In genomic region chr17:32159586-32160438, GRCh38 we compare ENCODE assay signal across 2 cellular contexts.
TF ChIP-seq lines count a peak whose summit lies in the region.

No MANE protein-coding gene starts in this region.

TF ChIP-seq in GM23338, 12 proteins besides CTCF, POLR2A, EP300 and RAD21:
- TF ChIP-seq ZNF462 (CRISPR knock-in tag; IDR thresholded peaks at IDR 0.05) (no peak), CREB1 (CRISPR knock-in tag; IDR thresholded peaks at IDR 0.05; ENCODE audit: low read depth) (no peak), ZNF331 (CRISPR knock-in tag; IDR thresholded peaks at IDR 0.05; ENCODE audit: low read depth) (no peak), ZNF114 (CRISPR knock-in tag; IDR thresholded peaks at IDR 0.05) (no peak), POLR2AphosphoS5 (IDR thresholded peaks at IDR 0.05; ENCODE audit: low read depth) (no peak), REST (IDR thresholded peaks at IDR 0.05; ENCODE audit: unreplicated experiment) (no peak), EZH2 (IDR thresholded peaks at IDR 0.05; ENCODE audit: low read depth, unreplicated experiment) (no peak), JUNB (IDR thresholded peaks at IDR 0.05; ENCODE audit: unreplicated experiment) (no peak), ETS1 (IDR thresholded peaks at IDR 0.05) (no peak), NANOG (IDR thresholded peaks at IDR 0.05; ENCODE audit: borderline replicate concordance) (no peak), EZH2phosphoT487 (IDR thresholded peaks at IDR 0.05; ENCODE audit: unreplicated experiment) (no peak), STAT1 (IDR thresholded peaks at IDR 0.05; ENCODE audit: unreplicated experiment) (no peak)
TF ChIP-seq in GM23338: peak in this region for 0.

TF ChIP-seq in WTC11, 78 proteins besides CTCF, POLR2A, EP300 and RAD21 (continued from another document):
- no peak for TF ChIP-seq ZNF425 (CRISPR knock-in tag; conservative IDR thresholded peaks at IDR 0.05)
- no peak for TF ChIP-seq SMAD3 (CRISPR knock-in tag; IDR thresholded peaks at IDR 0.05; ENCODE audit: borderline replicate concordance)
- no peak for TF ChIP-seq USF2 (CRISPR knock-in tag; IDR thresholded peaks at IDR 0.05)
- no peak for TF ChIP-seq AR (CRISPR knock-in tag; IDR thresholded peaks at IDR 0.05)
- no peak for TF ChIP-seq E2F1 (CRISPR knock-in tag; IDR thresholded peaks at IDR 0.05)
- no peak for TF ChIP-seq SMAD4 (CRISPR knock-in tag; IDR thresholded peaks at IDR 0.05)
- no peak for TF ChIP-seq NR1H2 (CRISPR knock-in tag; IDR thresholded peaks at IDR 0.05)
- TF ChIP-seq ELF4 (CRISPR knock-in tag; IDR thresholded peaks at IDR 0.05; ENCODE audit: low read depth) = no peak
- TF ChIP-seq TEAD4 (CRISPR knock-in tag; IDR thresholded peaks at IDR 0.05) = no peak
- TF ChIP-seq PRDM15 (CRISPR knock-in tag; IDR thresholded peaks at IDR 0.05) = no peak
- no peak for TF ChIP-seq ATF6 (CRISPR knock-in tag; IDR thresholded peaks at IDR 0.05)
